ENCODE assay signal across 8 cellular contexts in genomic region chr7:94510582-94511456, GRCh38. TPM values are rescaled to one million over a fixed set of nuclear protein-coding genes. Genes with fewer than 3 reads are reported as not detected.
A peak's percentile ranks its signal among the peaks of the same experiment; 100 is the strongest.
DNase-seq lines count a peak whose midpoint lies in the region; ATAC-seq and TF ChIP-seq lines count a peak whose summit lies in the region.

No MANE protein-coding gene starts in this region.

- intact Hi-C loops in breast epithelium (cut with DNase I; ENCODE audit: low total_unique reads): no loop called here

- no peaks in the 10 kb centered on the region for H3K9me3 Mint-ChIP-seq in H9
- no peaks in the 10 kb centered on the region for H3K9me3 Mint-ChIP-seq in T-cell

- no peaks in the 10 kb centered on the region for H3K9me3 ChIP-seq in H9 (ENCODE audit: control insufficient read depth, low read depth, low read length)
- H3K9me3 ChIP-seq in MM.1S (replicated peaks; ENCODE audit: insufficient read depth, low read length): no peaks in the 10 kb centered on the region
- H3K9me3 ChIP-seq in breast epithelium: no peaks in the 10 kb centered on the region

- no peak overlapping the region for H2BK5ac ChIP-seq in H9 (ENCODE audit: insufficient read length, low read length)

- H2BK20ac ChIP-seq in H9 (ENCODE audit: low read depth, low read length, poor library complexity, severe bottlenecking): no peak overlapping the region

- no CpG with 5 or more reads among the region's 16 CpGs for WGBS in H9 (ENCODE audit: extremely low coverage, insufficient read length, low lambda C conversion rate)

- H2BK15ac ChIP-seq in H9 (ENCODE audit: low read depth, low read length): no peak overlapping the region

- H3K18ac ChIP-seq in H9 (ENCODE audit: insufficient read length, low read depth, low read length): peak overlapping the region; percentile 38

- H3K4me1 ChIP-seq in H9 (ENCODE audit: insufficient read depth, low read length) (peaks cover 3% of the 10 kb centered on the region; the same call in 1 of the 2 replicates), MM.1S (ENCODE audit: low read length) (peaks cover 16% of the 10 kb centered on the region), breast epithelium (no peaks in the 10 kb centered on the region)

- H3K4me3 Mint-ChIP-seq in H9 (peak overlapping the region; percentile 79 to 88), T-cell (peak overlapping the region in 2 of 3 donors; percentile 85 to 92)

- no peaks in the 10 kb centered on the region for H3K9me2 ChIP-seq in MM.1S (replicated peaks; ENCODE audit: insufficient read depth, low read length)

- H3K36me3 Mint-ChIP-seq in H9 (ENCODE audit: insufficient read depth in 1 of 3, low read depth in 3 of 3) (no peaks in the 10 kb centered on the region; a peak in 1 of 7 replicates), T-cell (peaks cover 5% of the 10 kb centered on the region)

- TF ChIP-seq POLR2A in breast epithelium (IDR thresholded peaks at IDR 0.05): no peak

- H4K91ac ChIP-seq in H9 (ENCODE audit: insufficient read length, low read depth, low read length): no peak overlapping the region

- H3K27ac Mint-ChIP-seq in H9: peak overlapping the region in 1 of 3 experiments; percentile 86; a peak in 4 of 7 replicates
- peak overlapping the region; percentile 92 for H3K27ac Mint-ChIP-seq in T-cell

- no peak for TF ChIP-seq CTCF in H9 (conservative IDR thresholded peaks at IDR 0.05)
- TF ChIP-seq CTCF in MM.1S (IDR thresholded peaks at IDR 0.05; ENCODE audit: low read length): no peak
- no peak for TF ChIP-seq CTCF in breast epithelium (IDR thresholded peaks at IDR 0.05)

- CTCF ChIA-PET in T-cell (lab: Charles Lee): interaction anchor here in 1 of 2 donors (0.7 kb wide), 1 partner anchor 1363 kb away, joined by 4 read pairs; no protein-coding TSS in a partner anchor

- no peak overlapping the region for H3T11ph ChIP-seq in H9 (ENCODE audit: low read length)

- H4K8ac ChIP-seq in H9 (replicated peaks; ENCODE audit: insufficient read length, low read depth, low read length): no peak overlapping the region

- H3K56ac ChIP-seq in H9 (ENCODE audit: insufficient read length, low read depth, low read length): no peak overlapping the region

- H2BK120ac ChIP-seq in H9 (ENCODE audit: low read depth, low read length, poor library complexity, severe bottlenecking): no peak overlapping the region

- no peak overlapping the region for H3K27ac ChIP-seq in H9 (ENCODE audit: insufficient read length, low read depth, low read length)
- peak overlapping the region; percentile 75; the same call in 1 of the 2 replicates for H3K27ac ChIP-seq in MM.1S (ENCODE audit: low read length)
- H3K27ac ChIP-seq in breast epithelium: peak overlapping the region; percentile 95 to 98
- H3K27ac ChIP-seq in skin epidermis: peak overlapping the region; percentile 86 to 99 (median 94)

- no peaks in the 10 kb centered on the region for H4K20me1 ChIP-seq in H9 (ENCODE audit: control insufficient read depth, insufficient read depth, insufficient read length)
- no peaks in the 10 kb centered on the region for H4K20me1 ChIP-seq in MM.1S (ENCODE audit: insufficient read depth, low read length)

- no peak overlapping the region for H2AK5ac ChIP-seq in H9 (ENCODE audit: insufficient read length, low read length)

- H3K4me1 Mint-ChIP-seq in H9 (peaks cover 45 to 52% of the 10 kb centered on the region in 2 experiments), T-cell (peaks cover 52 to 63% (median 54%) of the 10 kb centered on the region in 3 donors)

- POLR2A ChIA-PET in T-cell (lab: Charles Lee): interaction anchor here in 1 of 2 donors (0.7 kb wide), 1 partner anchor 9 kb away, joined by 3 read pairs; no protein-coding TSS in a partner anchor

- H3K4ac ChIP-seq in H9 (ENCODE audit: low read depth, low read length): no peak overlapping the region

- peak; percentile 20 for DNase-seq in GF-D8 (lab: John Stamatoyannopoulos, UW)
- DNase-seq in H9: peak; percentile 56
- DNase-seq in MM.1S: peak; percentile 46
- DNase-seq in T-cell: peak; percentile 7 to 58 (median 26)
- peak in 1 of 2 donors; percentile 33 for DNase-seq in breast epithelium (ENCODE audit: low spot score in 2 of 2)
- DNase-seq in iris pigment epithelial cell (ENCODE audit: low read depth): peak; percentile 12
- DNase-seq in NCI-H1436 (lab: John Stamatoyannopoulos, UW): no peak

- H3F3A ChIP-seq in MM.1S (ENCODE audit: insufficient read depth, low read length): no peaks in the 10 kb centered on the region

- ATAC-seq in T-cell (replicated peaks in 1 of 4): peak; percentile 7 to 45 (median 22)

- no peaks in the 10 kb centered on the region for H3K79me1 ChIP-seq in H9 (ENCODE audit: insufficient read depth, low read depth, low read length, poor library complexity, severe bottlenecking)

- peak overlapping the region; percentile 88 for H3K4me3 ChIP-seq in MM.1S (ENCODE audit: low read length)
- peak overlapping the region; percentile 62 to 89 (median 88) for H3K4me3 ChIP-seq in breast epithelium
- H3K4me3 ChIP-seq in skin epidermis: peak overlapping the region; percentile 66 to 97 (median 87)

- H3K4me2 ChIP-seq in H9 (ENCODE audit: insufficient read depth, insufficient read length, low read length): peak overlapping the region; percentile 61
- H3K4me2 ChIP-seq in MM.1S (ENCODE audit: low read depth, low read length): peak overlapping the region; percentile 63

- no peak overlapping the region for H4K5ac ChIP-seq in H9 (ENCODE audit: insufficient read length, low read depth, low read length)

- peak overlapping the region; percentile 99 for H3K14ac ChIP-seq in H9 (ENCODE audit: insufficient read depth, low read length)

- H3K27me3 ChIP-seq in H9 (ENCODE audit: insufficient read depth, low read length) (no peaks in the 10 kb centered on the region), MM.1S (replicated peaks; ENCODE audit: insufficient read depth, low read length) (no peaks in the 10 kb centered on the region), breast epithelium (no peaks in the 10 kb centered on the region)

- H2AFZ ChIP-seq in H9 (ENCODE audit: low read length) (no peak overlapping the region), MM.1S (ENCODE audit: low read length) (peak overlapping the region; percentile 83)

- H3K36me3 ChIP-seq in MM.1S (replicated peaks; ENCODE audit: insufficient read depth, low read length): no peaks in the 10 kb centered on the region
- no peaks in the 10 kb centered on the region for H3K36me3 ChIP-seq in breast epithelium

- peaks cover 6% of the 10 kb centered on the region; the same call in 1 of the 2 replicates for H3K79me2 ChIP-seq in H9 (ENCODE audit: insufficient read depth, low read length)
- peaks cover 55% of the 10 kb centered on the region for H3K79me2 ChIP-seq in MM.1S (ENCODE audit: low read length)

- peaks cover 3% of the 10 kb centered on the region for H3K23me2 ChIP-seq in H9 (ENCODE audit: insufficient read length, low read depth, low read length, poor library complexity, severe bottlenecking)

- H2BK12ac ChIP-seq in H9 (ENCODE audit: insufficient read length, low read depth, low read length): no peak overlapping the region

- no peaks in the 10 kb centered on the region for H3K27me3 Mint-ChIP-seq in H9 (ENCODE audit: low read depth)
- no peaks in the 10 kb centered on the region for H3K27me3 Mint-ChIP-seq in T-cell

- H3K9ac ChIP-seq in H9 (ENCODE audit: extremely low read depth, insufficient read length, low read length) (peak overlapping the region; percentile 96), MM.1S (ENCODE audit: low read length) (peak overlapping the region; percentile 82)

- no peak overlapping the region for H3K23ac ChIP-seq in H9 (ENCODE audit: insufficient read length, low read depth, low read length)

RNA-seq across cellular contexts. Expression of gene CASD1, which starts 1.2 kb away (rescaled TPM):
- 19.4 and 21.6 TPM in 2 replicates for total RNA-seq in H9 (2021)
- total RNA-seq in T-cell: 10 to 100 TPM; 25.7 to 30.1 (median 28.2) TPM
- total RNA-seq in breast epithelium: 10 to 100 TPM; 23.7 to 53.6 (median 27.5) TPM
